ENCODE assay signal across 8 cellular contexts in genomic region chr17:1648582-1649115, GRCh38. TPM values are rescaled to one million over a fixed set of nuclear protein-coding genes. Genes with fewer than 3 reads are reported as not detected.
DNase-seq lines count a peak whose midpoint lies in the region; ATAC-seq and TF ChIP-seq lines count a peak whose summit lies in the region.

No MANE protein-coding gene starts in this region.

- peak; percentile 59 for ATAC-seq in GM21390 (IDR thresholded peaks at IDR 0.05; ENCODE audit: unreplicated experiment)
- ATAC-seq in thoracic aorta (ENCODE audit: insufficient number of reproducible peaks, low FRiP score, low read depth), result peak; percentile 57

- H3K36me3 Mint-ChIP-seq in activated naive CD4-positive, alpha-beta T cell treated with anti-CD3 and anti-CD28 coated beads, Interleukin-2, amount 10 ng/mL, durations not matched to agents 7 days and 5 days, result peaks cover 23% of the 10 kb centered on the region

- intact Hi-C loops in ovary (cut with DNase I), result loop anchor here in 3 of 4 donors (1.0 to 10.0 kb wide), 5 partner anchors 20 to 136 kb away; partner anchors contain the start of gene SLC43A2 (in 1 of the 3)

- no peaks in the 10 kb centered on the region for H3K9me3 ChIP-seq in SJCRH30 (replicated peaks)
- H3K9me3 ChIP-seq in ovary, result no peaks in the 10 kb centered on the region
- H3K9me3 ChIP-seq in thoracic aorta, result no peaks in the 10 kb centered on the region

- H3K27ac ChIP-seq in SJCRH30, result no peak overlapping the region
- peak overlapping the region; percentile 23 to 74 for H3K27ac ChIP-seq in ovary
- H3K27ac ChIP-seq in thoracic aorta, result peak overlapping the region; percentile 83

- no peak for TF ChIP-seq EP300 in ovary (IDR thresholded peaks at IDR 0.05)

- H3K4me3 Mint-ChIP-seq in activated naive CD4-positive, alpha-beta T cell treated with anti-CD3 and anti-CD28 coated beads, Interleukin-2, amount 10 ng/mL, durations not matched to agents 7 days and 5 days, result peak overlapping the region; percentile 69

- DNase-seq in DMS114 treated with DMSO at 0.1 percent for 48 hours (lab: John Stamatoyannopoulos, UW; ENCODE audit: unreplicated experiment), result peak; percentile 53
- DNase-seq in HuH-7.5 (ENCODE audit: low spot score), result peak; percentile 86
- DNase-seq in SJCRH30, result peak; percentile 61 to 67
- DNase-seq in activated naive CD4-positive, alpha-beta T cell treated with anti-CD3 and anti-CD28 coated beads, Interleukin-2, amount 10 ng/mL, durations not matched to agents 7 days and 5 days, result peak; percentile 96
- DNase-seq in glomerular visceral epithelial cell (ENCODE audit: extremely low spot score), result peak; percentile 97
- peak; percentile 92 to 97 (median 96) for DNase-seq in ovary
- peak; percentile 82 for DNase-seq in thoracic aorta (ENCODE audit: low spot score)

- TF ChIP-seq CTCF in ovary (IDR thresholded peaks at IDR 0.05) (peak; percentile 80 to 94 (median 92)), thoracic aorta (IDR thresholded peaks at IDR 0.05) (peak; percentile 97)

- WGBS in ovary, 3 donors, result 1% methylated on average over 35 to 48 of the region's 48 CpGs

- no peaks in the 10 kb centered on the region for H3K4me1 ChIP-seq in SJCRH30
- peaks cover 12% of the 10 kb centered on the region for H3K4me1 ChIP-seq in ovary (ENCODE audit: insufficient read depth)
- H3K4me1 ChIP-seq in thoracic aorta (ENCODE audit: control insufficient read depth in 1 of 2, low read depth in 2 of 2), result peaks cover 14 to 31% of the 10 kb centered on the region in 2 donors

- H3K9me3 Mint-ChIP-seq in activated naive CD4-positive, alpha-beta T cell treated with anti-CD3 and anti-CD28 coated beads, Interleukin-2, amount 10 ng/mL, durations not matched to agents 7 days and 5 days, result no peaks in the 10 kb centered on the region

- H3K27me3 Mint-ChIP-seq in activated naive CD4-positive, alpha-beta T cell treated with anti-CD3 and anti-CD28 coated beads, Interleukin-2, amount 10 ng/mL, durations not matched to agents 7 days and 5 days, result peaks cover 38% of the 10 kb centered on the region

- peak overlapping the region; percentile 29 for H3K4me3 ChIP-seq in SJCRH30
- peak overlapping the region; percentile 54 for H3K4me3 ChIP-seq in ovary
- peak overlapping the region; percentile 78 for H3K4me3 ChIP-seq in thoracic aorta

- H3K27ac Mint-ChIP-seq in activated naive CD4-positive, alpha-beta T cell treated with anti-CD3 and anti-CD28 coated beads, Interleukin-2, amount 10 ng/mL, durations not matched to agents 7 days and 5 days, result peak overlapping the region; percentile 68

- H3K36me3 ChIP-seq in SJCRH30 (peaks cover 25% of the 10 kb centered on the region), ovary (no peaks in the 10 kb centered on the region), thoracic aorta (peaks cover 33% of the 10 kb centered on the region)

- no peaks in the 10 kb centered on the region for H3K27me3 ChIP-seq in SJCRH30
- H3K27me3 ChIP-seq in ovary, result no peaks in the 10 kb centered on the region
- no peaks in the 10 kb centered on the region for H3K27me3 ChIP-seq in thoracic aorta (replicated peaks; ENCODE audit: insufficient read depth)

- CTCF ChIA-PET in activated naive CD4-positive, alpha-beta T cell treated with anti-CD3 and anti-CD28 coated beads, Interleukin-2, amount 10 ng/mL, durations not matched to agents 7 days and 5 days (lab: Charles Lee), result interaction anchor here (1.0 to 2.7 kb wide), 11 partner anchors 11 to 377 kb away, joined by 3 to 19 read pairs (median 4); partner anchors contain the start of genes SLC43A2 and YWHAE

- no peak for TF ChIP-seq POLR2A in ovary (IDR thresholded peaks at IDR 0.05)

- peaks cover 39% of the 10 kb centered on the region for H3K4me1 Mint-ChIP-seq in activated naive CD4-positive, alpha-beta T cell treated with anti-CD3 and anti-CD28 coated beads, Interleukin-2, amount 10 ng/mL, durations not matched to agents 7 days and 5 days

RNA-seq across cellular contexts. Expression of gene RILP, which starts 1.0 kb away (rescaled TPM):
- total RNA-seq in SJCRH30 (2014; rRNA removed; shearing (Covaris generic)), result 0.28 and 0.67 TPM in 2 replicates
- 10 to 100 TPM in 1 of 7 donors, 1 to 10 TPM in 6; 3.0 to 11.0 (median 5.7) TPM for total RNA-seq in ovary
- 1 to 10 TPM; 2.3 to 6.2 TPM for polyA plus RNA-seq in ovary
- total RNA-seq in thoracic aorta, result 10 to 100 TPM; 16.1 to 38.9 TPM

RNA-seq across cellular contexts. Expression of gene SCARF1, which starts 3.1 kb away (rescaled TPM):
- total RNA-seq in SJCRH30 (2014; rRNA removed; shearing (Covaris generic)), result 0.06 and 0.13 TPM in 2 replicates
- total RNA-seq in ovary (10 to 100 TPM in 1 of 7 donors, 1 to 10 TPM in 6; 2.6 to 10.2 (median 5.7) TPM), thoracic aorta (10 to 100 TPM; 17.6 to 19.1 TPM)
- 1 to 10 TPM; 1.7 to 6.5 TPM for polyA plus RNA-seq in ovary

RNA-seq across cellular contexts. Expression of gene SLC43A2, which starts 20.0 kb away (rescaled TPM):
- 0.63 and 0.66 TPM in 2 replicates for total RNA-seq in SJCRH30 (2014; rRNA removed; shearing (Covaris generic))
- total RNA-seq in ovary, result 10 to 100 TPM in 3 of 7 donors, 1 to 10 TPM in 4; 3.5 to 24.6 (median 8.8) TPM
- 1 to 10 TPM; 5.0 to 7.1 TPM for polyA plus RNA-seq in ovary
- total RNA-seq in thoracic aorta, result 10 to 100 TPM; 21.1 to 21.9 TPM

RNA-seq across cellular contexts. Expression of gene PRPF8, which starts 36.0 kb away (rescaled TPM):
- total RNA-seq in SJCRH30 (2014; rRNA removed; shearing (Covaris generic)), result 144 and 145 TPM in 2 replicates
- 100 to 1,000 TPM; 146 to 379 (median 290) TPM for total RNA-seq in ovary
- polyA plus RNA-seq in ovary, result 100 to 1,000 TPM; 150 to 186 TPM
- 100 to 1,000 TPM; 184 to 186 TPM for total RNA-seq in thoracic aorta
